ENCODE assay signal across 2 cellular contexts in the genomic region with DNA sequence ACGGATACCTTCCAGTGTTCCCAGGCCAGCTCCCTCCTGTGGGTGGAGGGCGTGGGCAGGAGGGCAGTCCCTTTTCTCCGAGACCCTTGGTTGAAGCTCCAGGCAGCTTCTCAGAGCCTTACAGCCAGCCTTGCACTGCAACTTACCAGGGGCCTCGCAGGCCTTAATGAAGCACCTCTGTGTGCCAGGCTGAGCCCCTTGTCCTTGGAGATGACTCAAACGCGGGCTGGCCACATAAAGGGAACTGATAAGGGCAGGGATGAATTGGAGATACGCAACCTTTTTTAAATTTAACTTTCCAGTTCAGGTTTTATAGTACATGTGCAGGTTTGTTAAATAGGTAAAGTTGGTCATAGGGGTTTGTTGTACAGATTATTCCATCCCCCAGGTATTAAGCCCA.
TF ChIP-seq lines count a peak whose summit lies in the region.

No MANE protein-coding gene starts in this region.

TF ChIP-seq in A549, 52 proteins besides CTCF, POLR2A, EP300 and RAD21:
- TF ChIP-seq SMC3 (IDR thresholded peaks at IDR 0.05): no peak

TF ChIP-seq in IMR-90, 13 proteins besides CTCF, POLR2A, EP300 and RAD21:
- no peak for TF ChIP-seq CEBPB (IDR thresholded peaks at IDR 0.05; ENCODE audit: low read depth, low read length)
- no peak for TF ChIP-seq CHD1 (IDR thresholded peaks at IDR 0.05; ENCODE audit: low read depth, low read length)
- TF ChIP-seq BHLHE40 (IDR thresholded peaks at IDR 0.05; ENCODE audit: low read depth, low read length): no peak
- TF ChIP-seq NFE2L2 (IDR thresholded peaks at IDR 0.05; ENCODE audit: low read depth, low read length): no peak
